Comparison of ENCODE assay signal across 17 cellular contexts in genomic region chr16:88367560-88367959, GRCh38.
"Had no signal": no experiment of that assay in that cellular context is flagged by ENCODE, and none has a peak within 500 bp of the region (broad histone marks: within the 10 kb centered on the region; RNA-seq: fewer than 3 reads in every experiment).

No MANE protein-coding gene starts in this region.

- ATAC-seq: esophagus mucosa; gastrocnemius medialis; left lung; naive thymus-derived CD4-positive, alpha-beta T cell had no signal

- H3K27ac Mint-ChIP-seq: naive thymus-derived CD4-positive, alpha-beta T cell; nephron progenitor cell had no signal

- H3K36me3 ChIP-seq: gastrocnemius medialis, left lung, suprapubic skin, thyroid gland, upper lobe of left lung, uterus had no signal

- H3K4me1 ChIP-seq: gastrocnemius medialis, left lung, suprapubic skin, thyroid gland, upper lobe of left lung, uterus had no signal

- H3K4me1 Mint-ChIP-seq: central memory CD8-positive, alpha-beta T cell; naive thymus-derived CD4-positive, alpha-beta T cell; nephron progenitor cell had no signal

- H3K9me3 Mint-ChIP-seq: central memory CD8-positive, alpha-beta T cell had no signal

- DNase-seq: effector memory CD4-positive, alpha-beta T cell; gastrocnemius medialis; hippocampal formation; kidney glomerular epithelial cell; mammary epithelial cell; naive thymus-derived CD4-positive, alpha-beta T cell; small intestine; stimulated activated CD4-positive, alpha-beta T cell treated with anti-CD3 and anti-CD28 coated beads, Interleukin-2, amount 100 ng/mL, for 48 hours; stimulated activated naive CD4-positive, alpha-beta T cell treated with Interleukin-2 at 50 U/mL for 16 hours; thyroid gland; uterus had no signal

- H3K27ac ChIP-seq: gastrocnemius medialis, left lung, suprapubic skin, thyroid gland, upper lobe of left lung, uterus had no signal

- H3K27me3 ChIP-seq: suprapubic skin, thyroid gland, upper lobe of left lung, uterus had no signal

- H3K4me3 Mint-ChIP-seq: central memory CD8-positive, alpha-beta T cell; naive thymus-derived CD4-positive, alpha-beta T cell; nephron progenitor cell had no signal

- H3K4me3 ChIP-seq: gastrocnemius medialis, left lung, suprapubic skin, thyroid gland, upper lobe of left lung, uterus had no signal

- H3K9me3 ChIP-seq: gastrocnemius medialis, suprapubic skin, thyroid gland, upper lobe of left lung, uterus had no signal
